16 cellular contexts compared by ENCODE assay signal in genomic region chr14:90499908-90500664, GRCh38.
"Had no signal": no experiment of that assay in that cellular context is flagged by ENCODE, and none has a peak within 500 bp of the region (broad histone marks: within the 10 kb centered on the region; RNA-seq: fewer than 3 reads in every experiment).

No MANE protein-coding gene starts in this region.

- DNase-seq: activated CD4-positive, alpha-beta memory T cell treated with anti-CD3 and anti-CD28 coated beads, Interleukin-2, amount 10 ng/mL, durations not matched to agents 7 days and 5 days; activated CD4-positive, alpha-beta T cell treated with anti-CD3 and anti-CD28 coated beads for 36 hours; activated effector memory CD4-positive, alpha-beta T cell treated with Interleukin-2 at 50 U/mL for 16 hours; activated naive CD4-positive, alpha-beta T cell treated with anti-CD3 and anti-CD28 coated beads, Interleukin-2, amount 50 U/mL, for 16 hours; activated T-cell treated with anti-CD3 and anti-CD28 coated beads, Interleukin-2, amount 50 U/mL, for 4 hours; central memory CD4-positive, alpha-beta T cell; effector CD8-positive, alpha-beta T cell; foreskin melanocyte; T-helper 1 cell; T1000 had no signal

- H3K4me3 ChIP-seq: coronary artery, thoracic aorta had no signal

- H3K27me3 Mint-ChIP-seq: activated CD4-positive, alpha-beta memory T cell treated with anti-CD3 and anti-CD28 coated beads, Interleukin-2, amount 10 ng/mL, durations not matched to agents 7 days and 5 days had no signal

- H3K4me1 Mint-ChIP-seq: stimulated activated effector memory CD8-positive, alpha-beta T cell treated with anti-CD3 and anti-CD28 coated beads, Interleukin-12 subunit alpha, Interleukin-12 subunit beta, amount 100 ng/mL, for 72 hours had no signal

- ATAC-seq: activated CD4-positive, alpha-beta T cell treated with anti-CD3 and anti-CD28 coated beads for 36 hours; activated T-cell treated with anti-CD3 and anti-CD28 coated beads, Interleukin-2, amount 50 U/mL, for 4 hours; stimulated activated effector memory CD8-positive, alpha-beta T cell treated with anti-CD3 and anti-CD28 coated beads, Interleukin-12 subunit alpha, Interleukin-12 subunit beta, amount 100 ng/mL, for 72 hours had no signal

- H3K9me3 ChIP-seq: thoracic aorta had no signal

- H3K36me3 Mint-ChIP-seq: natural killer cell treated with Interleukin-12 subunit alpha and Interleukin-12 subunit beta and Interleukin-15 and Interleukin-18, amount 100 ng/mL, for 72 hours; stimulated activated effector memory CD8-positive, alpha-beta T cell treated with anti-CD3 and anti-CD28 coated beads, Interleukin-12 subunit alpha, Interleukin-12 subunit beta, amount 100 ng/mL, for 72 hours had no signal

- H3K27ac Mint-ChIP-seq: activated CD4-positive, alpha-beta memory T cell treated with anti-CD3 and anti-CD28 coated beads, Interleukin-2, amount 10 ng/mL, durations not matched to agents 7 days and 5 days; activated CD4-positive, alpha-beta T cell treated with anti-CD3 and anti-CD28 coated beads for 36 hours; natural killer cell treated with Interleukin-12 subunit alpha and Interleukin-12 subunit beta and Interleukin-15 and Interleukin-18, amount 100 ng/mL, for 72 hours; stimulated activated effector memory CD8-positive, alpha-beta T cell treated with anti-CD3 and anti-CD28 coated beads, Interleukin-12 subunit alpha, Interleukin-12 subunit beta, amount 100 ng/mL, for 72 hours had no signal

- H3K9me3 Mint-ChIP-seq: activated CD4-positive, alpha-beta memory T cell treated with anti-CD3 and anti-CD28 coated beads, Interleukin-2, amount 10 ng/mL, durations not matched to agents 7 days and 5 days; activated T-cell treated with anti-CD3 and anti-CD28 coated beads, Interleukin-2, amount 50 U/mL, for 4 hours; natural killer cell treated with Interleukin-12 subunit alpha and Interleukin-12 subunit beta and Interleukin-15 and Interleukin-18, amount 100 ng/mL, for 72 hours; stimulated activated effector memory CD8-positive, alpha-beta T cell treated with anti-CD3 and anti-CD28 coated beads, Interleukin-12 subunit alpha, Interleukin-12 subunit beta, amount 100 ng/mL, for 72 hours had no signal

- H3K4me3 Mint-ChIP-seq: activated CD4-positive, alpha-beta memory T cell treated with anti-CD3 and anti-CD28 coated beads, Interleukin-2, amount 10 ng/mL, durations not matched to agents 7 days and 5 days; activated CD4-positive, alpha-beta T cell treated with anti-CD3 and anti-CD28 coated beads for 36 hours; activated T-cell treated with anti-CD3 and anti-CD28 coated beads, Interleukin-2, amount 50 U/mL, for 4 hours; natural killer cell treated with Interleukin-12 subunit alpha and Interleukin-12 subunit beta and Interleukin-15 and Interleukin-18, amount 100 ng/mL, for 72 hours; stimulated activated effector memory CD8-positive, alpha-beta T cell treated with anti-CD3 and anti-CD28 coated beads, Interleukin-12 subunit alpha, Interleukin-12 subunit beta, amount 100 ng/mL, for 72 hours had no signal

- H3K27ac ChIP-seq: coronary artery, epithelial cell of prostate, thoracic aorta, VCaP had no signal

- H3K36me3 ChIP-seq: thoracic aorta had no signal
